Comparison of ENCODE assay signal across 19 cellular contexts in the genomic region with DNA sequence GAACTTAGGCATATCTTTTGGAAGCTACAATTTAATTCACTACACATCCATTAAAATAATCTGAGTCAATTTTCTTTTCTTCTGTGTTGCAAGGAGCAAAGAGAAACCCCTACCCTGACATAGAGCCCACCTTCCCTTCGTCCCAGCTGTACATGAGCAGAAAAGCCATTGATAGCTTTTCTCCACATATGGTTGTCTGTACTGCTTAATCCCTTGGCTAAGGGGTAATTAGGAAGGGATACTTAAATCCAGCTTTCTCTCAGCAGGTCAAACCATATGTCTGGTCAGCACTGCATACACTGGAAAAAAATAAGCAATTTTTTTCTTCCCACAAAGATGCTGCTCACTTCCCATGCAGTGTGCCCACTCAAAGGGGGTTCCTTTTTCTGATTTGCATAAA.
DNase-seq lines count a peak whose midpoint lies in the region; ATAC-seq and TF ChIP-seq lines count a peak whose summit lies in the region.
"Had no signal": no experiment of that assay in that cellular context is flagged by ENCODE, and none has a peak within 500 bp of the region (broad histone marks: within the 10 kb centered on the region; RNA-seq: fewer than 3 reads in every experiment).

No MANE protein-coding gene starts in this region.

- peak; percentile 19 for DNase-seq in DMS 273 (lab: John Stamatoyannopoulos, UW; ENCODE audit: unreplicated experiment)
- DNase-seq in DMS 273 treated with DMSO at 0.1 percent for 48 hours (lab: John Stamatoyannopoulos, UW) = no peak
- DNase-seq in NCI-H69 (lab: John Stamatoyannopoulos, UW) = peak; percentile 89
- DNase-seq in WERI-Rb-1 = peak; percentile 52
- DNase-seq in left lung = no peak
- DNase-seq in activated CD8-positive, alpha-beta T cell treated with anti-CD3 and anti-CD28 coated beads, Interleukin-2, amount 10 ng/mL, durations not matched to agents 7 days and 5 days = no peak
- no peak for DNase-seq in CD4-positive, alpha-beta T cell
- DNase-seq: CD4-positive, CD25-positive, alpha-beta regulatory T cell; CD8-positive, alpha-beta memory T cell; DMS79 treated with DMSO at 0.1 percent for 48 hours; GF-D8; GOT3; HFFc6 had no signal

- CTCF ChIA-PET in activated CD8-positive, alpha-beta T cell treated with anti-CD3 and anti-CD28 coated beads, Interleukin-2, amount 10 ng/mL, durations not matched to agents 7 days and 5 days (lab: Charles Lee) = no interaction called here
- CTCF ChIA-PET in CD4-positive, alpha-beta T cell (lab: Charles Lee) = no interaction called here

- no peak for ATAC-seq in left lung
- no peak for ATAC-seq in activated CD8-positive, alpha-beta T cell treated with anti-CD3 and anti-CD28 coated beads, Interleukin-2, amount 10 ng/mL, durations not matched to agents 7 days and 5 days
- no peak for ATAC-seq in GM18517 (IDR thresholded peaks at IDR 0.05; ENCODE audit: unreplicated experiment)
- ATAC-seq in CD4-positive, alpha-beta T cell (ENCODE audit: poor library complexity) = no peak

- POLR2A ChIA-PET in activated CD8-positive, alpha-beta T cell treated with anti-CD3 and anti-CD28 coated beads, Interleukin-2, amount 10 ng/mL, durations not matched to agents 7 days and 5 days (lab: Charles Lee) = no interaction called here
- POLR2A ChIA-PET in CD4-positive, alpha-beta T cell (lab: Charles Lee) = no interaction called here

- no peak overlapping the region for H3K4me3 ChIP-seq in WERI-Rb-1 (ENCODE audit: low read depth, low read length)
- no peak overlapping the region for H3K4me3 ChIP-seq in left lung
- H3K4me3 ChIP-seq: BLaER1, HAP-1 had no signal

- H3K27me3 ChIP-seq in WERI-Rb-1 (ENCODE audit: insufficient read depth, low read depth, severe bottlenecking) (no peaks in the 10 kb centered on the region), left lung (no peaks in the 10 kb centered on the region)
- no peaks in the 10 kb centered on the region for H3K27me3 ChIP-seq in CD4-positive, alpha-beta T cell (ENCODE audit: control insufficient read depth, insufficient read depth, low read length)
- H3K27me3 ChIP-seq: BLaER1 had no signal

- H3K4me1 Mint-ChIP-seq in activated CD8-positive, alpha-beta T cell treated with anti-CD3 and anti-CD28 coated beads, Interleukin-2, amount 10 ng/mL, durations not matched to agents 7 days and 5 days (ENCODE audit: low read depth) = no peaks in the 10 kb centered on the region
- H3K4me1 Mint-ChIP-seq in CD4-positive, alpha-beta T cell (ENCODE audit: low read depth) = no peaks in the 10 kb centered on the region
- H3K4me1 Mint-ChIP-seq: B cell; CD4-positive, CD25-positive, alpha-beta regulatory T cell; CD8-positive, alpha-beta memory T cell had no signal

- peak overlapping the region; percentile 51 for H3K27ac ChIP-seq in WERI-Rb-1
- no peak overlapping the region for H3K27ac ChIP-seq in left lung
- no peak overlapping the region for H3K27ac ChIP-seq in CD4-positive, alpha-beta T cell (ENCODE audit: low read depth, low read length)
- H3K27ac ChIP-seq: 22Rv1, BLaER1, C4-2B had no signal

- H3K4me3 Mint-ChIP-seq in activated CD8-positive, alpha-beta T cell treated with anti-CD3 and anti-CD28 coated beads, Interleukin-2, amount 10 ng/mL, durations not matched to agents 7 days and 5 days = no peak overlapping the region
- no peak overlapping the region for H3K4me3 Mint-ChIP-seq in CD4-positive, alpha-beta T cell
- H3K4me3 Mint-ChIP-seq: B cell; CD4-positive, CD25-positive, alpha-beta regulatory T cell; HFFc6 had no signal

- H3K27me3 Mint-ChIP-seq in activated CD8-positive, alpha-beta T cell treated with anti-CD3 and anti-CD28 coated beads, Interleukin-2, amount 10 ng/mL, durations not matched to agents 7 days and 5 days (ENCODE audit: low read depth) = peaks cover 26% of the 10 kb centered on the region
- peaks cover 33% of the 10 kb centered on the region for H3K27me3 Mint-ChIP-seq in CD4-positive, alpha-beta T cell

- H3K36me3 Mint-ChIP-seq in activated CD8-positive, alpha-beta T cell treated with anti-CD3 and anti-CD28 coated beads, Interleukin-2, amount 10 ng/mL, durations not matched to agents 7 days and 5 days (ENCODE audit: low read depth) = no peaks in the 10 kb centered on the region
- H3K36me3 Mint-ChIP-seq in CD4-positive, alpha-beta T cell (ENCODE audit: low read depth) = no peaks in the 10 kb centered on the region
- H3K36me3 Mint-ChIP-seq: CD4-positive, CD25-positive, alpha-beta regulatory T cell had no signal

- intact Hi-C loops in left lung (cut with DNase I) = no loop called here
- intact Hi-C loops in CD4-positive, alpha-beta T cell (cut with DNase I, micrococcal nuclease) = no loop called here

- H3K9me3 Mint-ChIP-seq in activated CD8-positive, alpha-beta T cell treated with anti-CD3 and anti-CD28 coated beads, Interleukin-2, amount 10 ng/mL, durations not matched to agents 7 days and 5 days (ENCODE audit: insufficient read depth) = no peaks in the 10 kb centered on the region
- peaks cover 5% of the 10 kb centered on the region for H3K9me3 Mint-ChIP-seq in CD4-positive, alpha-beta T cell
- H3K9me3 Mint-ChIP-seq: HFFc6 had no signal

- no peak overlapping the region for H3K27ac Mint-ChIP-seq in activated CD8-positive, alpha-beta T cell treated with anti-CD3 and anti-CD28 coated beads, Interleukin-2, amount 10 ng/mL, durations not matched to agents 7 days and 5 days
- H3K27ac Mint-ChIP-seq in CD4-positive, alpha-beta T cell = no peak overlapping the region
- H3K27ac Mint-ChIP-seq: B cell; CD4-positive, CD25-positive, alpha-beta regulatory T cell; HFFc6 had no signal

- H3K9me3 ChIP-seq in WERI-Rb-1 (ENCODE audit: severe bottlenecking) (peaks cover under 1% of the 10 kb centered on the region), left lung (peaks cover 0 to 4% of the 10 kb centered on the region in 2 donors)
- peaks cover 4% of the 10 kb centered on the region for H3K9me3 ChIP-seq in CD4-positive, alpha-beta T cell (ENCODE audit: control insufficient read depth, low read length)
- H3K9me3 ChIP-seq: HAP-1 had no signal

- H3K36me3 ChIP-seq in WERI-Rb-1 (no peaks in the 10 kb centered on the region), left lung (no peaks in the 10 kb centered on the region)
- H3K36me3 ChIP-seq: BLaER1, HAP-1 had no signal

- TF ChIP-seq CTCF in WERI-Rb-1 (IDR thresholded peaks at IDR 0.05; ENCODE audit: low read depth, low read length) (no peak), left lung (IDR thresholded peaks at IDR 0.05) (no peak)
- TF ChIP-seq CTCF in CD4-positive, alpha-beta T cell (IDR thresholded peaks at IDR 0.05) = no peak

- no peaks in the 10 kb centered on the region for H3K4me1 ChIP-seq in left lung
- H3K4me1 ChIP-seq: BLaER1, HAP-1 had no signal

Comparison
In these comparisons a context has a peak if more than half of its experiments do, and no peak if none do; other contexts are left out.
1. DNase-seq: peak in DMS 273 (single experiment), NCI-H69 (single experiment) and WERI-Rb-1 (single experiment); none in DMS 273 treated with DMSO at 0.1 percent for 48 hours (single experiment), left lung (0 of 2), activated CD8-positive, alpha-beta T cell treated with anti-CD3 and anti-CD28 coated beads, Interleukin-2, amount 10 ng/mL, durations not matched to agents 7 days and 5 days (single experiment) and CD4-positive, alpha-beta T cell (0 of 10).